ENCODE assay signal across 13 cellular contexts in genomic region chr15:73979636-73980035, GRCh38. TPM values are rescaled to one million over a fixed set of nuclear protein-coding genes. Genes with fewer than 3 reads are reported as not detected.
DNase-seq lines count a peak whose midpoint lies in the region; TF ChIP-seq lines count a peak whose summit lies in the region.
"Had no signal": no experiment of that assay in that cellular context is flagged by ENCODE, and none has a peak within 500 bp of the region (broad histone marks: within the 10 kb centered on the region; RNA-seq: fewer than 3 reads in every experiment).

No MANE protein-coding gene starts in this region.

- 73% methylated on average over 1 of the region's 1 CpG for WGBS in mesenchymal stem cell

- H4K8ac ChIP-seq in mesenchymal stem cell (ENCODE audit: low read length) = no peak overlapping the region

- peaks cover 4% of the 10 kb centered on the region for H3K36me3 Mint-ChIP-seq in activated CD4-positive, alpha-beta T cell treated with anti-CD3 and anti-CD28 coated beads, Interleukin-2, amount 10 ng/mL, durations not matched to agents 7 days and 5 days (ENCODE audit: low read depth)

- H2BK120ac ChIP-seq in mesenchymal stem cell (ENCODE audit: low read depth, low read length) = no peak overlapping the region

- H3K9ac ChIP-seq in mesenchymal stem cell (ENCODE audit: low read length) = no peak overlapping the region
- H3K9ac ChIP-seq: BLaER1 treated with 17β-estradiol and CSF1 and Interleukin-3, amounts not matched to agents 10 nM and 100 nM had no signal

- no peak overlapping the region for H3K14ac ChIP-seq in mesenchymal stem cell (ENCODE audit: low read length in 2 of 2)

- H3K79me1 ChIP-seq in mesenchymal stem cell (replicated peaks; ENCODE audit: low read length, poor library complexity, severe bottlenecking) = peaks cover 2% of the 10 kb centered on the region

- peaks cover 32% of the 10 kb centered on the region for H3K4me1 ChIP-seq in mesenchymal stem cell (ENCODE audit: control insufficient read depth, insufficient read depth, low read depth, low read length)
- H3K4me1 ChIP-seq: HAP-1 had no signal

- peaks cover under 1% of the 10 kb centered on the region for H3K9me3 Mint-ChIP-seq in activated CD4-positive, alpha-beta T cell treated with anti-CD3 and anti-CD28 coated beads, Interleukin-2, amount 10 ng/mL, durations not matched to agents 7 days and 5 days
- H3K9me3 Mint-ChIP-seq: CD4-positive, CD25-positive, alpha-beta regulatory T cell had no signal

- H3K9me3 ChIP-seq in WERI-Rb-1 (ENCODE audit: severe bottlenecking) = no peaks in the 10 kb centered on the region
- H3K9me3 ChIP-seq in mesenchymal stem cell (ENCODE audit: control insufficient read depth, low read length) = no peaks in the 10 kb centered on the region
- H3K9me3 ChIP-seq: BLaER1 treated with 17β-estradiol and CSF1 and Interleukin-3, amounts not matched to agents 10 nM and 100 nM; HAP-1 had no signal

- H3K27me3 Mint-ChIP-seq in activated CD4-positive, alpha-beta T cell treated with anti-CD3 and anti-CD28 coated beads, Interleukin-2, amount 10 ng/mL, durations not matched to agents 7 days and 5 days = peaks cover 14% of the 10 kb centered on the region

- H3K27ac ChIP-seq in WERI-Rb-1 (peak overlapping the region; percentile 81), mesenchymal stem cell (ENCODE audit: low read length, poor library complexity, severe bottlenecking) (no peak overlapping the region)
- H3K27ac ChIP-seq: BLaER1 treated with 17β-estradiol and CSF1 and Interleukin-3, amounts not matched to agents 10 nM and 100 nM had no signal

- no peak overlapping the region for H2BK5ac ChIP-seq in mesenchymal stem cell (ENCODE audit: low read depth, low read length, poor library complexity, severe bottlenecking)

- H3K23ac ChIP-seq in mesenchymal stem cell (ENCODE audit: low read length in 2 of 2) = no peak overlapping the region

- no peak overlapping the region for H2BK15ac ChIP-seq in mesenchymal stem cell (ENCODE audit: low read depth, poor library complexity, severe bottlenecking)

- H3K18ac ChIP-seq in mesenchymal stem cell (ENCODE audit: low read depth in 1 of 2, low read length in 2 of 2) = peak overlapping the region in 1 of 2 experiments; percentile 30

- no peak overlapping the region for H3K4me2 ChIP-seq in mesenchymal stem cell (ENCODE audit: low read length, poor library complexity, severe bottlenecking)

- H3K4me3 Mint-ChIP-seq in activated CD4-positive, alpha-beta T cell treated with anti-CD3 and anti-CD28 coated beads, Interleukin-2, amount 10 ng/mL, durations not matched to agents 7 days and 5 days = no peak overlapping the region
- H3K4me3 Mint-ChIP-seq: CD4-positive, CD25-positive, alpha-beta regulatory T cell had no signal

- no peak for DNase-seq in activated CD4-positive, alpha-beta T cell treated with anti-CD3 and anti-CD28 coated beads, Interleukin-2, amount 10 ng/mL, durations not matched to agents 7 days and 5 days
- no peak for DNase-seq in activated CD4-positive, alpha-beta T cell treated with anti-CD3 and anti-CD28 coated beads, Interleukin-2, amount 50 U/mL, for 1 hour
- DNase-seq in WERI-Rb-1 (peak; percentile 84), mesenchymal stem cell (no peak), NCI-H526 (lab: John Stamatoyannopoulos, UW) (no peak), NCI-H1105 treated with DMSO at 0.1 percent for 48 hours (lab: John Stamatoyannopoulos, UW) (no peak), NCI-H69 (lab: John Stamatoyannopoulos, UW) (no peak)
- DNase-seq: ACHN; CD4-positive, CD25-positive, alpha-beta regulatory T cell; DMS53; GF-D8 had no signal

- CTCF ChIA-PET in activated CD4-positive, alpha-beta T cell treated with anti-CD3 and anti-CD28 coated beads, Interleukin-2, amount 10 ng/mL, durations not matched to agents 7 days and 5 days (lab: Charles Lee) = interaction anchor here (2.9 kb wide), 1 partner anchor 14 kb away, joined by 8 read pairs; the partner anchor contains the start of gene PML

- no peaks in the 10 kb centered on the region for H3K27me3 ChIP-seq in WERI-Rb-1 (ENCODE audit: insufficient read depth, low read depth, severe bottlenecking)
- H3K27me3 ChIP-seq in mesenchymal stem cell (ENCODE audit: control insufficient read depth in 1 of 2, insufficient read depth in 1 of 2, low read length in 2 of 2) = no peaks in the 10 kb centered on the region

- TF ChIP-seq CTCF in WERI-Rb-1 (IDR thresholded peaks at IDR 0.05; ENCODE audit: low read depth, low read length) = no peak

- H3K27ac Mint-ChIP-seq in activated CD4-positive, alpha-beta T cell treated with anti-CD3 and anti-CD28 coated beads, Interleukin-2, amount 10 ng/mL, durations not matched to agents 7 days and 5 days = peak overlapping the region; percentile 44
- H3K27ac Mint-ChIP-seq: CD4-positive, CD25-positive, alpha-beta regulatory T cell had no signal

- H4K91ac ChIP-seq in mesenchymal stem cell (ENCODE audit: low read length) = no peak overlapping the region

- H2BK12ac ChIP-seq in mesenchymal stem cell (ENCODE audit: low read length in 2 of 2) = no peak overlapping the region

- H3K4me1 Mint-ChIP-seq in activated CD4-positive, alpha-beta T cell treated with anti-CD3 and anti-CD28 coated beads, Interleukin-2, amount 10 ng/mL, durations not matched to agents 7 days and 5 days = peaks cover 62% of the 10 kb centered on the region

- POLR2A ChIA-PET in activated CD4-positive, alpha-beta T cell treated with anti-CD3 and anti-CD28 coated beads, Interleukin-2, amount 10 ng/mL, durations not matched to agents 7 days and 5 days (lab: Charles Lee) = no interaction called here

- H3K36me3 ChIP-seq in WERI-Rb-1 = no peaks in the 10 kb centered on the region
- H3K36me3 ChIP-seq in mesenchymal stem cell (ENCODE audit: control insufficient read depth in 1 of 2, insufficient read depth in 2 of 2, low read depth in 1 of 2, low read length in 2 of 2) = peaks cover 5 to 10% of the 10 kb centered on the region in 2 experiments
- H3K36me3 ChIP-seq: BLaER1 treated with 17β-estradiol and CSF1 and Interleukin-3, amounts not matched to agents 10 nM and 100 nM; HAP-1 had no signal

- peak overlapping the region; percentile 63 for H2AK5ac ChIP-seq in mesenchymal stem cell (ENCODE audit: low read length, severe bottlenecking)

- H3K4ac ChIP-seq in mesenchymal stem cell (ENCODE audit: low read depth in 1 of 2, low read length in 2 of 2) = no peak overlapping the region

- H3K4me3 ChIP-seq in WERI-Rb-1 (ENCODE audit: low read depth, low read length) = no peak overlapping the region
- H3K4me3 ChIP-seq in mesenchymal stem cell (ENCODE audit: insufficient read depth in 1 of 2, low read depth in 1 of 2, low read length in 2 of 2) = no peak overlapping the region
- H3K4me3 ChIP-seq: BLaER1 treated with 17β-estradiol and CSF1 and Interleukin-3, amounts not matched to agents 10 nM and 100 nM; HAP-1 had no signal

- no peak overlapping the region for H2AFZ ChIP-seq in mesenchymal stem cell (ENCODE audit: low read depth, low read length)

RNA-seq across cellular contexts. Expression of gene STOML1, which starts 12.5 kb away (rescaled TPM):
- total RNA-seq in activated CD4-positive, alpha-beta T cell treated with anti-CD3 and anti-CD28 coated beads, Interleukin-2, amount 10 ng/mL, durations not matched to agents 7 days and 5 days = 10 to 100 TPM; 12.0 to 12.8 TPM
- 7.8 TPM for polyA plus RNA-seq in mesenchymal stem cell (2013, experiment 1 of 2)
- 8.5 TPM for polyA plus RNA-seq in mesenchymal stem cell (2013, experiment 2 of 2)

RNA-seq across cellular contexts. Expression of gene PML, which starts 14.9 kb away (rescaled TPM):
- total RNA-seq in activated CD4-positive, alpha-beta T cell treated with anti-CD3 and anti-CD28 coated beads, Interleukin-2, amount 10 ng/mL, durations not matched to agents 7 days and 5 days = 100 to 1,000 TPM; 118 to 122 TPM
- polyA plus RNA-seq in mesenchymal stem cell (2013, experiment 1 of 2) = 49.0 TPM
- polyA plus RNA-seq in mesenchymal stem cell (2013, experiment 2 of 2) = 51.3 TPM

RNA-seq across cellular contexts. Expression of gene LOXL1, which starts 53.4 kb away (rescaled TPM):
- 1 to 10 TPM; 3.4 to 3.5 TPM for total RNA-seq in activated CD4-positive, alpha-beta T cell treated with anti-CD3 and anti-CD28 coated beads, Interleukin-2, amount 10 ng/mL, durations not matched to agents 7 days and 5 days
- polyA plus RNA-seq in mesenchymal stem cell (2013, experiment 1 of 2) = 187 TPM
- polyA plus RNA-seq in mesenchymal stem cell (2013, experiment 2 of 2) = 181 TPM
